ENCODE assay signal across 10 cellular contexts in the genomic region with DNA sequence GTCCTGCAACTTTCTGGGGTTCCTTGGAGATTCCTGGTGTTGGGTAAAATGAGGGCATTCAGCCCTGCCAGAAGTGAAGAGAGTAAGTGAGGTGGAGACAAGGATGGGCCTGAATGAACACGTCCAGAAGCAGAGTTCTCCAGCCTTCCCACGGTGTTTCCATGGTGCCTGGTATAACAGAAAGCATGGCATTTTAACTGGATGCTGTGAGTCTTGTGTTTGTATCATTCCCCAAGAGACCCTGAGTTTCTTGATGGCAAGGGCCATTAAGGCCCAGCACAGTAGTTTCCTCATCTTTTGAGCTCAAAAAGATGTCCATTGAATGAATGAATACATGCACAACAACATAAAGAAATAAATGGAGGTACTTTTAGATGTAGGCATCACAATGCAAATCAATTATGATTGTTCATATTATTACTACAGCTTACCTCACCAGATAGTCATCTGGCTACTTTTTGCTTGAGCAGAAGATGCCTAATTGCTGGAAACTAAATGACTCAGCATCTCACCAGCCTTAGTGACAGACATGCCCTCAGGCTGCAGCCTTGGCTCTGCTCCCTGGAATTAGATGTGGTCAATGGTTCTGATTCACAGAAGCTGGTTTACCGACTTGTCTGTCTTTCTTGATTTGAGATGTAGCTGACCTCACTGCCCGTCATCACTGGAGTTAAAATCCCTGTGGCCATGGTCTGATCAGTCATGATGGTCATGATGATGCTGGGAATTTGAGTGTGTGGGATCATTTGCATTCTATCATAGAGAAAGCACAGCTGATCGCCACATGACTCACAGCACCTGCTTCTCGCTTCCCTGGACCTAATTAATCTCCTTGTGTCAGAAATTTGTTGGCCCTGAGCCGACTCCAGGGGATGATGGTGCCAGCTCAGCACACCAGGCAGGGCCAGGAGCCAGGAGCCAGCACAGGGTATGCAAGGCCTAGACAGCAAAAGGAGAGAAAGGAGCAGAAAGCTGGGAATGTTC.
DNase-seq lines count a peak whose midpoint lies in the region; ATAC-seq and TF ChIP-seq lines count a peak whose summit lies in the region.
"Had no signal": no experiment of that assay in that cellular context is flagged by ENCODE, and none has a peak within 500 bp of the region (broad histone marks: within the 10 kb centered on the region; RNA-seq: fewer than 3 reads in every experiment).

No MANE protein-coding gene starts in this region.

- WGBS in endodermal cell (ENCODE audit: insufficient coverage in 1 of 2, insufficient read length in 1 of 2), 2 experiments: 80 to 88% methylated on average over 5 to 7 of the region's 7 CpGs

- no peaks in the 10 kb centered on the region for H3K36me3 ChIP-seq in endodermal cell (ENCODE audit: control insufficient read depth, insufficient read depth, low read length)
- H3K36me3 ChIP-seq: thyroid gland had no signal

- peaks cover 5% of the 10 kb centered on the region for H3K4me1 Mint-ChIP-seq in endodermal cell
- H3K4me1 Mint-ChIP-seq in stimulated activated naive CD8-positive, alpha-beta T cell treated with anti-CD3 and anti-CD28 coated beads, Interleukin-15, amount 100 ng/mL, for 72 hours: no peaks in the 10 kb centered on the region
- no peaks in the 10 kb centered on the region for H3K4me1 Mint-ChIP-seq in naive thymus-derived CD8-positive, alpha-beta T cell
- H3K4me1 Mint-ChIP-seq in CD4-positive, alpha-beta T cell (ENCODE audit: low read depth): no peaks in the 10 kb centered on the region

- POLR2A ChIA-PET in naive thymus-derived CD8-positive, alpha-beta T cell (lab: Charles Lee): no interaction called here
- POLR2A ChIA-PET in CD4-positive, alpha-beta T cell (lab: Charles Lee): no interaction called here

- CTCF ChIA-PET in CD4-positive, alpha-beta T cell (lab: Charles Lee): no interaction called here

- H3K27me3 Mint-ChIP-seq in endodermal cell (ENCODE audit: insufficient read depth): no peaks in the 10 kb centered on the region
- H3K27me3 Mint-ChIP-seq in stimulated activated naive CD8-positive, alpha-beta T cell treated with anti-CD3 and anti-CD28 coated beads, Interleukin-15, amount 100 ng/mL, for 72 hours: peaks cover 9% of the 10 kb centered on the region
- H3K27me3 Mint-ChIP-seq in naive thymus-derived CD8-positive, alpha-beta T cell: peaks cover 0 to 9% (median 3%) of the 10 kb centered on the region in 5 donors
- peaks cover 3% of the 10 kb centered on the region for H3K27me3 Mint-ChIP-seq in CD4-positive, alpha-beta T cell

- intact Hi-C loops in CD4-positive, alpha-beta T cell (cut with DNase I, micrococcal nuclease): no loop called here

- no peaks in the 10 kb centered on the region for H3K27me3 ChIP-seq in endodermal cell (ENCODE audit: control insufficient read depth, insufficient read depth, low read length, poor library complexity, severe bottlenecking)
- H3K27me3 ChIP-seq in CD4-positive, alpha-beta T cell (ENCODE audit: control insufficient read depth, insufficient read depth, low read length): no peaks in the 10 kb centered on the region
- H3K27me3 ChIP-seq: thyroid gland had no signal

- no peak overlapping the region for H3K27ac Mint-ChIP-seq in endodermal cell
- peak overlapping the region in 1 of 2 donors; percentile 21 for H3K27ac Mint-ChIP-seq in stimulated activated naive CD8-positive, alpha-beta T cell treated with anti-CD3 and anti-CD28 coated beads, Interleukin-15, amount 100 ng/mL, for 72 hours
- H3K27ac Mint-ChIP-seq in naive thymus-derived CD8-positive, alpha-beta T cell: no peak overlapping the region
- no peak overlapping the region for H3K27ac Mint-ChIP-seq in CD4-positive, alpha-beta T cell

- TF ChIP-seq CTCF in GM12865 (IDR thresholded peaks at IDR 0.05; ENCODE audit: insufficient read depth, low read depth, low read length, missing control alignments): no peak
- no peak for TF ChIP-seq CTCF in endodermal cell (conservative IDR thresholded peaks at IDR 0.05)
- no peak for TF ChIP-seq CTCF in CD4-positive, alpha-beta T cell (IDR thresholded peaks at IDR 0.05)

- H3K4me1 ChIP-seq in endodermal cell (ENCODE audit: control insufficient read depth, insufficient read depth, low read length): no peaks in the 10 kb centered on the region
- H3K4me1 ChIP-seq: thyroid gland had no signal

- peak; percentile 93 for ATAC-seq in GM21825 (IDR thresholded peaks at IDR 0.05; ENCODE audit: unreplicated experiment)
- peak; percentile 77 for ATAC-seq in stimulated activated naive CD8-positive, alpha-beta T cell treated with anti-CD3 and anti-CD28 coated beads, Interleukin-15, amount 100 ng/mL, for 72 hours
- ATAC-seq in naive thymus-derived CD8-positive, alpha-beta T cell: no peak
- no peak for ATAC-seq in CD4-positive, alpha-beta T cell (ENCODE audit: poor library complexity)

- peaks cover 9% of the 10 kb centered on the region for H3K9me3 ChIP-seq in endodermal cell (ENCODE audit: control insufficient read depth, low read length)
- H3K9me3 ChIP-seq in CD4-positive, alpha-beta T cell (ENCODE audit: control insufficient read depth, low read length): no peaks in the 10 kb centered on the region
- H3K9me3 ChIP-seq: thyroid gland had no signal

- peak; percentile 82 for DNase-seq in GM12865 (ENCODE audit: low read depth)
- peak; percentile 100 for DNase-seq in M059J (ENCODE audit: low read depth)
- no peak for DNase-seq in endodermal cell
- peak in 1 of 2 donors; percentile 17 for DNase-seq in stimulated activated naive CD8-positive, alpha-beta T cell treated with anti-CD3 and anti-CD28 coated beads, Interleukin-15, amount 100 ng/mL, for 72 hours
- DNase-seq in HuH-7 (ENCODE audit: low spot score): no peak
- no peak for DNase-seq in naive thymus-derived CD8-positive, alpha-beta T cell
- no peak for DNase-seq in CD4-positive, alpha-beta T cell

- H3K9ac ChIP-seq in endodermal cell (ENCODE audit: extremely low read depth, low read length, poor library complexity, severe bottlenecking): no peak overlapping the region

- peak overlapping the region; percentile 59 for H3K27ac ChIP-seq in endodermal cell (ENCODE audit: low read depth, low read length)
- H3K27ac ChIP-seq in CD4-positive, alpha-beta T cell (ENCODE audit: low read depth, low read length): no peak overlapping the region
- H3K27ac ChIP-seq: SK-N-MC, thyroid gland had no signal

- H3K4me3 ChIP-seq in GM12865 (ENCODE audit: low read depth, low read length) (no peak overlapping the region), endodermal cell (ENCODE audit: low read length) (no peak overlapping the region)
- H3K4me3 ChIP-seq: SK-N-MC, thyroid gland had no signal

- peaks cover 12% of the 10 kb centered on the region for H3K9me3 Mint-ChIP-seq in endodermal cell
- peaks cover 7 to 8% of the 10 kb centered on the region in 2 donors for H3K9me3 Mint-ChIP-seq in stimulated activated naive CD8-positive, alpha-beta T cell treated with anti-CD3 and anti-CD28 coated beads, Interleukin-15, amount 100 ng/mL, for 72 hours
- peaks cover 0 to 10% (median 3%) of the 10 kb centered on the region in 9 donors for H3K9me3 Mint-ChIP-seq in naive thymus-derived CD8-positive, alpha-beta T cell
- no peaks in the 10 kb centered on the region for H3K9me3 Mint-ChIP-seq in CD4-positive, alpha-beta T cell

- H3K36me3 Mint-ChIP-seq in endodermal cell (ENCODE audit: low read depth): no peaks in the 10 kb centered on the region
- peaks cover 0 to 5% (median 0%) of the 10 kb centered on the region in 3 donors for H3K36me3 Mint-ChIP-seq in naive thymus-derived CD8-positive, alpha-beta T cell
- H3K36me3 Mint-ChIP-seq in CD4-positive, alpha-beta T cell (ENCODE audit: low read depth): no peaks in the 10 kb centered on the region

- H3K4me3 Mint-ChIP-seq in endodermal cell: no peak overlapping the region
- no peak overlapping the region for H3K4me3 Mint-ChIP-seq in stimulated activated naive CD8-positive, alpha-beta T cell treated with anti-CD3 and anti-CD28 coated beads, Interleukin-15, amount 100 ng/mL, for 72 hours
- H3K4me3 Mint-ChIP-seq in naive thymus-derived CD8-positive, alpha-beta T cell: no peak overlapping the region
- no peak overlapping the region for H3K4me3 Mint-ChIP-seq in CD4-positive, alpha-beta T cell

Comparison
In these comparisons a context has a peak if more than half of its experiments do, and no peak if none do; other contexts are left out.
1. DNase-seq: peak in GM12865 (single experiment) and M059J (single experiment); none in endodermal cell (single experiment), HuH-7 (single experiment), naive thymus-derived CD8-positive, alpha-beta T cell (0 of 10) and CD4-positive, alpha-beta T cell (0 of 10).
2. ATAC-seq: peak in GM21825 (single experiment) and stimulated activated naive CD8-positive, alpha-beta T cell treated with anti-CD3 and anti-CD28 coated beads, Interleukin-15, amount 100 ng/mL, for 72 hours (single experiment); none in naive thymus-derived CD8-positive, alpha-beta T cell (0 of 2) and CD4-positive, alpha-beta T cell (single experiment).